14 cellular contexts compared by ENCODE assay signal in the genomic region with DNA sequence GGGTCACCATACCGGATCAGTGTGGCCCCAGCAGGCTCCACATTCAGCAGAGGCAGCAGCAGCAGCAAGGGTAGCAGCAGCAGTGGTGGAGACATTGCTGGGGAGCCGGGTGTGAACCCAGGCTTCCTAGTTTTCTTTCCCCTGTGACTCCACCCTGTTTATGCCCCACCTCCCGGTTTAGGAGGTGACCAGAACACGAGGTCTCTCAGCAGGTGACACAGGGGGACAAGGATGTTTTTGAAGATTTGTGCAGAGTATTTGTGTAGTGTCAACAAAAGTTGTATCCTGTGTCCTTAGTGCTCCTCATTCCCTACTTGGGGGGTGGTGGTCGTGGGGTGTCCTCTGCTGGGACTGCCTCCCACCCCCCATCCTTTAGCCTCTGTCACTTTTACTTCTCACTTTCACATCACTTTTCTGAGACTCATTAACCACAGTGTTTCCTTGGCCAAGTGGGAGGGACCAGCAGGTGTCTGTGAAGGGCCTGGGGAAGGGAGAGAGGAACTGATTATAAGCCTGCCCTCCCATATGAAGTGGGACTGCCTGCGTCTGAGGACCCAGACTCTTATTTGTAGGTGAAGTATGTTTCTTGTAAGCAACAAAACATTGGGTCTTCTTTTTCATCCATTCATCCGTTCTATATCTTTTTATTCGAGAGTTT. TPM values are rescaled to one million over a fixed set of nuclear protein-coding genes. Genes with fewer than 3 reads are reported as not detected.
DNase-seq lines count a peak whose midpoint lies in the region; ATAC-seq and TF ChIP-seq lines count a peak whose summit lies in the region.
"Had no signal": no experiment of that assay in that cellular context is flagged by ENCODE, and none has a peak within 500 bp of the region (broad histone marks: within the 10 kb centered on the region; RNA-seq: fewer than 3 reads in every experiment).

No MANE protein-coding gene starts in this region.

- H3K27ac Mint-ChIP-seq in activated CD8-positive, alpha-beta T cell treated with anti-CD3 and anti-CD28 coated beads for 36 hours = peak overlapping the region; percentile 19
- H3K27ac Mint-ChIP-seq in activated CD8-positive, alpha-beta T cell treated with anti-CD3 and anti-CD28 coated beads, Interleukin-2, amount 10 ng/mL, durations not matched to agents 7 days and 5 days = no peak overlapping the region
- H3K27ac Mint-ChIP-seq in stimulated activated memory B cell treated with anti-CD40 and anti-IgM and Interleukin-4, amounts not matched to agents 10 μg/mL and 1 μg/mL and 100 μg/mL, for 72 hours = peak overlapping the region; percentile 94
- H3K27ac Mint-ChIP-seq: activated CD4-positive, alpha-beta T cell treated with anti-CD3 and anti-CD28 coated beads, Interleukin-2, amount 10 ng/mL, durations not matched to agents 7 days and 5 days had no signal

- peaks cover 2% of the 10 kb centered on the region for H3K9me3 Mint-ChIP-seq in activated CD8-positive, alpha-beta T cell treated with anti-CD3 and anti-CD28 coated beads for 36 hours
- no peaks in the 10 kb centered on the region for H3K9me3 Mint-ChIP-seq in activated CD8-positive, alpha-beta T cell treated with anti-CD3 and anti-CD28 coated beads, Interleukin-2, amount 10 ng/mL, durations not matched to agents 7 days and 5 days (ENCODE audit: insufficient read depth)
- no peaks in the 10 kb centered on the region for H3K9me3 Mint-ChIP-seq in stimulated activated memory B cell treated with anti-CD40 and anti-IgM and Interleukin-4, amounts not matched to agents 10 μg/mL and 1 μg/mL and 100 μg/mL, for 72 hours

- no peaks in the 10 kb centered on the region for H3K9me2 ChIP-seq in hepatocyte (replicated peaks; ENCODE audit: insufficient read depth)

- H3K27me3 Mint-ChIP-seq in activated CD8-positive, alpha-beta T cell treated with anti-CD3 and anti-CD28 coated beads for 36 hours = peaks cover 2% of the 10 kb centered on the region
- H3K27me3 Mint-ChIP-seq in activated CD8-positive, alpha-beta T cell treated with anti-CD3 and anti-CD28 coated beads, Interleukin-2, amount 10 ng/mL, durations not matched to agents 7 days and 5 days (ENCODE audit: low read depth) = no peaks in the 10 kb centered on the region
- H3K27me3 Mint-ChIP-seq in stimulated activated memory B cell treated with anti-CD40 and anti-IgM and Interleukin-4, amounts not matched to agents 10 μg/mL and 1 μg/mL and 100 μg/mL, for 72 hours = no peaks in the 10 kb centered on the region
- H3K27me3 Mint-ChIP-seq: activated CD4-positive, alpha-beta T cell treated with anti-CD3 and anti-CD28 coated beads, Interleukin-2, amount 10 ng/mL, durations not matched to agents 7 days and 5 days had no signal

- no peak for TF ChIP-seq CTCF in activated CD8-positive, alpha-beta T cell treated with anti-CD3 and anti-CD28 coated beads for 36 hours (IDR thresholded peaks at IDR 0.05)
- no peak for TF ChIP-seq CTCF in hepatocyte (IDR thresholded peaks at IDR 0.05; ENCODE audit: poor library complexity)

- CTCF ChIA-PET in activated CD8-positive, alpha-beta T cell treated with anti-CD3 and anti-CD28 coated beads for 36 hours (lab: Charles Lee) = interaction anchor here (1.0 kb wide), 1 partner anchor 13 kb away, joined by 4 read pairs; no protein-coding TSS in a partner anchor
- CTCF ChIA-PET in activated CD8-positive, alpha-beta T cell treated with anti-CD3 and anti-CD28 coated beads, Interleukin-2, amount 10 ng/mL, durations not matched to agents 7 days and 5 days (lab: Charles Lee) = no interaction called here

- H3K27me3 ChIP-seq in hepatocyte = no peaks in the 10 kb centered on the region
- H3K27me3 ChIP-seq: breast epithelium, thyroid gland had no signal

- TF ChIP-seq POLR2A in Raji (IDR thresholded peaks at IDR 0.05; ENCODE audit: insufficient read depth, low read depth, low read length) = peak; percentile 94

- H3K4me3 ChIP-seq in hepatocyte = no peak overlapping the region
- H3K4me3 ChIP-seq: breast epithelium, thyroid gland had no signal

- ATAC-seq in activated CD8-positive, alpha-beta T cell treated with anti-CD3 and anti-CD28 coated beads for 36 hours = peak; percentile 40
- no peak for ATAC-seq in activated CD8-positive, alpha-beta T cell treated with anti-CD3 and anti-CD28 coated beads, Interleukin-2, amount 10 ng/mL, durations not matched to agents 7 days and 5 days
- peak; percentile 50 for ATAC-seq in HG02852 (IDR thresholded peaks at IDR 0.05; ENCODE audit: unreplicated experiment)
- peak; percentile 79 for ATAC-seq in stimulated activated memory B cell treated with anti-CD40 and anti-IgM and Interleukin-4, amounts not matched to agents 10 μg/mL and 1 μg/mL and 100 μg/mL, for 72 hours
- no peak for ATAC-seq in SK-N-SH treated with all-trans-retinoic acid at 6 μM for 48 hours

- DNase-seq in activated CD8-positive, alpha-beta T cell treated with anti-CD3 and anti-CD28 coated beads for 36 hours = no peak
- DNase-seq in activated CD8-positive, alpha-beta T cell treated with anti-CD3 and anti-CD28 coated beads, Interleukin-2, amount 10 ng/mL, durations not matched to agents 7 days and 5 days = no peak
- DNase-seq in NCI-H2196 (lab: John Stamatoyannopoulos, UW; ENCODE audit: unreplicated experiment) = no peak
- no peak for DNase-seq in hepatocyte (ENCODE audit: low spot score)
- DNase-seq: ACHN; activated CD4-positive, alpha-beta T cell treated with anti-CD3 and anti-CD28 coated beads, Interleukin-2, amount 10 ng/mL, durations not matched to agents 7 days and 5 days; NCI-H774; thyroid gland had no signal

- H3K4me3 Mint-ChIP-seq in activated CD8-positive, alpha-beta T cell treated with anti-CD3 and anti-CD28 coated beads for 36 hours = no peak overlapping the region
- H3K4me3 Mint-ChIP-seq in activated CD8-positive, alpha-beta T cell treated with anti-CD3 and anti-CD28 coated beads, Interleukin-2, amount 10 ng/mL, durations not matched to agents 7 days and 5 days = no peak overlapping the region
- peak overlapping the region; percentile 88 for H3K4me3 Mint-ChIP-seq in stimulated activated memory B cell treated with anti-CD40 and anti-IgM and Interleukin-4, amounts not matched to agents 10 μg/mL and 1 μg/mL and 100 μg/mL, for 72 hours
- H3K4me3 Mint-ChIP-seq: activated CD4-positive, alpha-beta T cell treated with anti-CD3 and anti-CD28 coated beads, Interleukin-2, amount 10 ng/mL, durations not matched to agents 7 days and 5 days had no signal

- H3K9me3 ChIP-seq in hepatocyte (ENCODE audit: low read depth) = no peaks in the 10 kb centered on the region
- H3K9me3 ChIP-seq: thyroid gland had no signal

- no peaks in the 10 kb centered on the region for H4K20me1 ChIP-seq in hepatocyte (ENCODE audit: insufficient read depth, poor library complexity, severe bottlenecking)

- H3K36me3 ChIP-seq in hepatocyte (replicated peaks; ENCODE audit: insufficient read depth, low read depth) = no peaks in the 10 kb centered on the region
- H3K36me3 ChIP-seq: breast epithelium, thyroid gland had no signal

- H3K4me1 ChIP-seq in hepatocyte (ENCODE audit: insufficient read depth) = no peaks in the 10 kb centered on the region
- H3K4me1 ChIP-seq: breast epithelium had no signal

- H3K36me3 Mint-ChIP-seq in activated CD8-positive, alpha-beta T cell treated with anti-CD3 and anti-CD28 coated beads for 36 hours (ENCODE audit: low read depth) = no peaks in the 10 kb centered on the region
- H3K36me3 Mint-ChIP-seq in activated CD8-positive, alpha-beta T cell treated with anti-CD3 and anti-CD28 coated beads, Interleukin-2, amount 10 ng/mL, durations not matched to agents 7 days and 5 days (ENCODE audit: low read depth) = peaks cover 2% of the 10 kb centered on the region
- peaks cover 31% of the 10 kb centered on the region for H3K36me3 Mint-ChIP-seq in stimulated activated memory B cell treated with anti-CD40 and anti-IgM and Interleukin-4, amounts not matched to agents 10 μg/mL and 1 μg/mL and 100 μg/mL, for 72 hours

- WGBS in hepatocyte (ENCODE audit: low lambda C conversion rate, missing lambda C conversion rate) = 90% methylated on average over 8 of the region's 8 CpGs

- no peak overlapping the region for H2AFZ ChIP-seq in hepatocyte

- no peaks in the 10 kb centered on the region for H3K79me2 ChIP-seq in hepatocyte

- no peak overlapping the region for H3K27ac ChIP-seq in hepatocyte
- H3K27ac ChIP-seq: breast epithelium, thyroid gland had no signal

- peaks cover 22% of the 10 kb centered on the region for H3K4me1 Mint-ChIP-seq in activated CD8-positive, alpha-beta T cell treated with anti-CD3 and anti-CD28 coated beads for 36 hours (ENCODE audit: low read depth)
- peaks cover 23% of the 10 kb centered on the region for H3K4me1 Mint-ChIP-seq in activated CD8-positive, alpha-beta T cell treated with anti-CD3 and anti-CD28 coated beads, Interleukin-2, amount 10 ng/mL, durations not matched to agents 7 days and 5 days (ENCODE audit: low read depth)
- peaks cover 66% of the 10 kb centered on the region for H3K4me1 Mint-ChIP-seq in stimulated activated memory B cell treated with anti-CD40 and anti-IgM and Interleukin-4, amounts not matched to agents 10 μg/mL and 1 μg/mL and 100 μg/mL, for 72 hours

- intact Hi-C loops in activated CD8-positive, alpha-beta T cell treated with anti-CD3 and anti-CD28 coated beads for 36 hours (cut with micrococcal nuclease) = no loop called here

- H3K4me2 ChIP-seq in hepatocyte = no peak overlapping the region

- POLR2A ChIA-PET in activated CD8-positive, alpha-beta T cell treated with anti-CD3 and anti-CD28 coated beads for 36 hours (lab: Charles Lee) = no interaction called here
- POLR2A ChIA-PET in activated CD8-positive, alpha-beta T cell treated with anti-CD3 and anti-CD28 coated beads, Interleukin-2, amount 10 ng/mL, durations not matched to agents 7 days and 5 days (lab: Charles Lee) = no interaction called here

RNA-seq across cellular contexts. Expression of gene KCNC3, which starts 15.6 kb away (rescaled TPM):
- under 1 TPM; 0.77 to 0.81 TPM for total RNA-seq in activated CD8-positive, alpha-beta T cell treated with anti-CD3 and anti-CD28 coated beads for 36 hours
- total RNA-seq in activated CD8-positive, alpha-beta T cell treated with anti-CD3 and anti-CD28 coated beads, Interleukin-2, amount 10 ng/mL, durations not matched to agents 7 days and 5 days = under 1 TPM; 0.39 to 0.47 TPM
- 0.24 and 0.40 TPM in 2 replicates for total RNA-seq in hepatocyte
- 1.5 and 1.6 TPM in 2 replicates for polyA plus RNA-seq in hepatocyte
- total RNA-seq: myocyte had no signal

RNA-seq across cellular contexts. Expression of gene NAPSA, which starts 20.6 kb away (rescaled TPM):
- total RNA-seq in activated CD8-positive, alpha-beta T cell treated with anti-CD3 and anti-CD28 coated beads for 36 hours = 10 to 100 TPM; 18.3 to 20.0 TPM
- 1 to 10 TPM in 1 of 2 experiments, under 1 TPM in 1; 0.73 to 1.2 TPM for total RNA-seq in activated CD8-positive, alpha-beta T cell treated with anti-CD3 and anti-CD28 coated beads, Interleukin-2, amount 10 ng/mL, durations not matched to agents 7 days and 5 days
- total RNA-seq in hepatocyte = 7.3 and 12.4 TPM in 2 replicates
- 2.7 and 12.1 TPM in 2 replicates for polyA plus RNA-seq in hepatocyte

RNA-seq across cellular contexts. Expression of gene NR1H2, which starts 31.5 kb away (rescaled TPM):
- total RNA-seq in activated CD8-positive, alpha-beta T cell treated with anti-CD3 and anti-CD28 coated beads for 36 hours = 10 to 100 TPM; 50.9 to 52.3 TPM
- total RNA-seq in activated CD8-positive, alpha-beta T cell treated with anti-CD3 and anti-CD28 coated beads, Interleukin-2, amount 10 ng/mL, durations not matched to agents 7 days and 5 days = 10 to 100 TPM; 56.4 to 64.1 TPM
- total RNA-seq in hepatocyte = 41.4 and 53.2 TPM in 2 replicates
- polyA plus RNA-seq in hepatocyte = 55.9 and 62.9 TPM in 2 replicates

RNA-seq across cellular contexts. Expression of gene POLD1, which starts 39.4 kb away (rescaled TPM):
- 100 to 1,000 TPM; 214 to 215 TPM for total RNA-seq in activated CD8-positive, alpha-beta T cell treated with anti-CD3 and anti-CD28 coated beads for 36 hours
- total RNA-seq in activated CD8-positive, alpha-beta T cell treated with anti-CD3 and anti-CD28 coated beads, Interleukin-2, amount 10 ng/mL, durations not matched to agents 7 days and 5 days = 100 to 1,000 TPM; 163 to 181 TPM
- 13.6 and 18.2 TPM in 2 replicates for total RNA-seq in hepatocyte
- polyA plus RNA-seq in hepatocyte = 32.6 and 40.4 TPM in 2 replicates

Comparison
In these comparisons a context has a peak if more than half of its experiments do, and no peak if none do; other contexts are left out.
1. ATAC-seq: peak in activated CD8-positive, alpha-beta T cell treated with anti-CD3 and anti-CD28 coated beads for 36 hours (single experiment), HG02852 (single experiment) and stimulated activated memory B cell treated with anti-CD40 and anti-IgM and Interleukin-4, amounts not matched to agents 10 μg/mL and 1 μg/mL and 100 μg/mL, for 72 hours (single experiment); none in activated CD8-positive, alpha-beta T cell treated with anti-CD3 and anti-CD28 coated beads, Interleukin-2, amount 10 ng/mL, durations not matched to agents 7 days and 5 days (single experiment) and SK-N-SH treated with all-trans-retinoic acid at 6 μM for 48 hours (single experiment).